Comparison of ENCODE assay signal across 3 cellular contexts in the genomic region with DNA sequence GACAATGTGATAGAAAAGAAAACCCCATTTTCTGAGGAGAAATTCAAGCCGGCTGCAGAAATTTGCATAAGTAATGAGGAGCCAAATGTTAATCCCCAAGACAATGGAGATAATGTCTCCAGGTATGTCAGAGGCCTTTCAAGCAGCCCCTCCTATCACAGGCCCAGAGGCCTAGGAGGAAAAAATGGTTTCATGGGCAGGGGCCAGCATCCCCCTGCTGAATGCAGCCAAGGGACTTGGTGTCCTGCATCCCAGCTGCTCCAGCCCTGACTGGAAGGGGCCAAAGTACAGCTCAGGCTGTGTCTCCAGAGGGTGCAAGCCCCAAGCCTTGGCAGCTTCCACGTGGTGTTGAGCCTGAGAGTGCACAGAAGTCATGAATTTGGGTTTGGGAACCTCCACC. TPM values are rescaled to one million over a fixed set of nuclear protein-coding genes. Genes with fewer than 3 reads are reported as not detected.
"Had no signal": no experiment of that assay in that cellular context is flagged by ENCODE, and none has a peak within 500 bp of the region (broad histone marks: within the 10 kb centered on the region; RNA-seq: fewer than 3 reads in every experiment).

No MANE protein-coding gene starts in this region.

RNA-seq across cellular contexts. Expression of gene B3GALT1, which starts 24.6 kb away (rescaled TPM):
- total RNA-seq: HT-29 had no signal
- polyA plus RNA-seq: HepG2, IgD-negative memory B cell had no signal
